In the genomic region with DNA sequence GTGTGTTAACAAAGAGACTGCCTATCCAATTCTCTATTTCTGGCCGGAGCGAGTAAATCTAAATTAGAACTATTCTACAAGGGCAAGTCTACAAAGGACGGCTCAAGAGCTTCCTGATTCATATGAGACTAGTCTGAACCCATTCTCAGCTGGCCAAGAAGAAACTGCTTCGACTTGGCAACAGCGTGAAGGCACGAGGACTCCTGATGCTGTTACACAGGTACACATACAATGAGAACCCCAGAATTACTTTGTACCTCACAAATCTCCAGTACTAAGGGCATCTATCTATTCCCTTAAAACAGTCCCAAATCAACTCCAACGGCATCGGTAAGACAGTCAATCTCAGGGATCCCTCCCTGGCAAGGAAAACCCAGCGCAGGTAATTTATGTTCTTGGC, we compare ENCODE assay signal across 9 cellular contexts. TPM values are rescaled to one million over a fixed set of nuclear protein-coding genes. Genes with fewer than 3 reads are reported as not detected.
DNase-seq lines count a peak whose midpoint lies in the region; ATAC-seq, FAIRE-seq and TF ChIP-seq lines count a peak whose summit lies in the region.
"Had no signal": no experiment of that assay in that cellular context is flagged by ENCODE, and none has a peak within 500 bp of the region (broad histone marks: within the 10 kb centered on the region; RNA-seq: fewer than 3 reads in every experiment).

No MANE protein-coding gene starts in this region.

- POLR2A ChIA-PET in AG04450 (lab: Yijun Ruan, JAX) = no interaction called here

- TF ChIP-seq POLR2A in GM12892 (IDR thresholded peaks at IDR 0.05; ENCODE audit: low read depth, low read length) (no peak), H54 (IDR thresholded peaks at IDR 0.05; ENCODE audit: low read depth, low read length) (no peak)

- no peaks in the 10 kb centered on the region for H3K36me3 Mint-ChIP-seq in naive B cell

- no peaks in the 10 kb centered on the region for H3K9me3 Mint-ChIP-seq in naive B cell

- H3K4me3 ChIP-seq in AG04450 (ENCODE audit: low read depth, low read length) (peak overlapping the region; percentile 93), coronary artery (peak overlapping the region; percentile 91)
- H3K4me3 ChIP-seq in Jurkat, Clone E6-1 (ENCODE audit: low read length) = peak overlapping the region; percentile 85

- peak overlapping the region; percentile 82 to 97 (median 92) for H3K4me3 Mint-ChIP-seq in naive B cell

- no peak for TF ChIP-seq CTCF in AG04450 (IDR thresholded peaks at IDR 0.05; ENCODE audit: low read depth, low read length)
- no peak for TF ChIP-seq CTCF in coronary artery (IDR thresholded peaks at IDR 0.05)

- CTCF ChIA-PET in AG04450 (lab: Charles Lee) = interaction anchor here (1.3 kb wide), 1 partner anchor 89 kb away, joined by 9 read pairs; no protein-coding TSS in a partner anchor

- H3K27ac Mint-ChIP-seq in naive B cell = peak overlapping the region in 5 of 6 donors; percentile 58 to 97 (median 86)

- no peaks in the 10 kb centered on the region for H3K27me3 ChIP-seq in AG04450 (ENCODE audit: control insufficient read depth, insufficient read depth, low read length)
- H3K27me3 ChIP-seq: body of pancreas had no signal

- FAIRE-seq in GM12892 (lab: Jason Lieb, UNC) (no peak), H54 (lab: Jason Lieb, UNC) (no peak)

- no peak for DNase-seq in AG04450 (ENCODE audit: low read depth, low spot score)
- DNase-seq in Jurkat, Clone E6-1 (ENCODE audit: low read depth, low spot score) = no peak
- DNase-seq in coronary artery (ENCODE audit: low spot score) = no peak
- no peak for DNase-seq in naive B cell
- DNase-seq in iPS-NIHi11 (ENCODE audit: low spot score) = no peak
- no peak for DNase-seq in GM12892 (ENCODE audit: insufficient read length)
- DNase-seq in H54 (ENCODE audit: insufficient read length, low spot score) = no peak

- no peaks in the 10 kb centered on the region; the same call in 1 of the 2 replicates for H3K9me3 ChIP-seq in AG04450 (ENCODE audit: control insufficient read depth, insufficient read depth, low read length)
- H3K9me3 ChIP-seq: body of pancreas had no signal

- peaks cover 21 to 61% (median 44%) of the 10 kb centered on the region in 3 donors for H3K4me1 Mint-ChIP-seq in naive B cell

- H3K27ac ChIP-seq in AG04450 (ENCODE audit: low read depth, low read length) (no peak overlapping the region), coronary artery (peak overlapping the region; percentile 88 to 93)

- ATAC-seq in naive B cell (ENCODE audit: low read depth in 2 of 2) = no peak
- no peak for ATAC-seq in HG03095 (IDR thresholded peaks at IDR 0.05; ENCODE audit: unreplicated experiment)

- peaks cover under 1 to 3% (median under 1%) of the 10 kb centered on the region in 3 donors for H3K27me3 Mint-ChIP-seq in naive B cell

RNA-seq across cellular contexts. Expression of gene CRK, which starts 1.5 kb away (rescaled TPM):
- 88.1 and 110 TPM in 2 replicates for polyA plus RNA-seq in AG04450 (2011; rRNA removed)
- 79.3 and 81.6 TPM in 2 replicates for polyA minus RNA-seq in AG04450 (2011; rRNA and poly(A)+ RNA removed)
- 18.3 TPM for polyA plus RNA-seq in Jurkat, Clone E6-1 (2012; ENCODE audit: insufficient read depth, insufficient read length)
- polyA plus RNA-seq in naive B cell (ENCODE audit: low read depth in 6 of 6) = 10 to 100 TPM; 28.1 to 34.6 (median 32.3) TPM
- 7.4 TPM for polyA plus RNA-seq in GM12892 (2012; ENCODE audit: missing spikeins)

RNA-seq across cellular contexts. Expression of gene MYO1C, which starts 37.9 kb away (rescaled TPM):
- polyA plus RNA-seq in AG04450 (2011; rRNA removed) (147 and 169 TPM in 2 replicates), naive B cell (ENCODE audit: low read depth in 6 of 6) (10 to 100 TPM; 12.0 to 32.5 (median 21.4) TPM)
- 452 and 566 TPM in 2 replicates for polyA minus RNA-seq in AG04450 (2011; rRNA and poly(A)+ RNA removed)
- 28.4 TPM for polyA plus RNA-seq in Jurkat, Clone E6-1 (2012; ENCODE audit: insufficient read depth, insufficient read length)
- polyA plus RNA-seq in GM12892 (2012; ENCODE audit: missing spikeins) = 38.4 TPM

RNA-seq across cellular contexts. Expression of gene YWHAE, which starts 54.5 kb away (rescaled TPM):
- 884 and 1,187 TPM in 2 replicates for polyA plus RNA-seq in AG04450 (2011; rRNA removed)
- 735 and 802 TPM in 2 replicates for polyA minus RNA-seq in AG04450 (2011; rRNA and poly(A)+ RNA removed)
- 1,020 TPM for polyA plus RNA-seq in Jurkat, Clone E6-1 (2012; ENCODE audit: insufficient read depth, insufficient read length)
- 10 to 100 TPM; 41.6 to 51.5 (median 44.8) TPM for polyA plus RNA-seq in naive B cell (ENCODE audit: low read depth in 6 of 6)
- polyA plus RNA-seq in GM12892 (2012; ENCODE audit: missing spikeins) = 375 TPM

Comparison
In these comparisons a context has a peak if more than half of its experiments do, and no peak if none do; other contexts are left out.
1. RNA of gene YWHAE, which starts 54.5 kb away (polyA plus RNA-seq): 884 to 1,187 TPM in AG04450; 41.6 to 51.5 TPM in naive B cell; every median in the first group is over 10 times any median in the second.
2. Peak in every context shown above with its lines, with median percentiles within 50 percentile points of each other: H3K4me3 ChIP-seq.